39 cellular contexts compared by ENCODE assay signal in genomic region chr1:115013792-115014191, GRCh38. TPM values are rescaled to one million over a fixed set of nuclear protein-coding genes. Genes with fewer than 3 reads are reported as not detected.
"Had no signal": no experiment of that assay in that cellular context is flagged by ENCODE, and none has a peak within 500 bp of the region (broad histone marks: within the 10 kb centered on the region; RNA-seq: fewer than 3 reads in every experiment).

No MANE protein-coding gene starts in this region.

- H3K4me3 ChIP-seq: MG63 had no signal

- H3K9me3 ChIP-seq: MG63 had no signal

- DNase-seq: Karpas-422, Kasumi-1, MG63, MM.1S, MV-4-11, NCI-H1048, NCI-H1092, NCI-H1105, NCI-H1105 treated with DMSO at 0.1 percent for 48 hours, NCI-H1417, NCI-H1417 treated with DMSO at 0.1 percent for 48 hours, NCI-H1436, NCI-H1436 treated with DMSO at 0.1 percent for 48 hours, NCI-H146, NCI-H1694, NCI-H1694 treated with DMSO at 0.1 percent for 48 hours, NCI-H187, NCI-H187 treated with DMSO at 0.1 percent for 48 hours, NCI-H1930, NCI-H2029, NCI-H2029 treated with DMSO at 0.1 percent for 48 hours, NCI-H2081, NCI-H2081 treated with DMSO at 0.1 percent for 48 hours, NCI-H2107, NCI-H2171, NCI-H2171 treated with DMSO at 0.1 percent for 48 hours, NCI-H2227 treated with DMSO at 0.1 percent for 48 hours, NCI-H226, NCI-H345, NCI-H446, NCI-H446 treated with DMSO at 0.1 percent for 48 hours, NCI-H510A, NCI-H510A treated with DMSO at 0.1 percent for 48 hours, NCI-H524, NCI-H524 treated with DMSO at 0.1 percent for 48 hours had no signal

- H3K36me3 ChIP-seq: MG63 had no signal

- H3K27me3 ChIP-seq: MG63 had no signal

RNA-seq across cellular contexts. Expression of gene TSHB, which starts 15.8 kb away (rescaled TPM):
- total RNA-seq: LHCN-M2, M059J, MCF 10A, NCI-H460 had no signal
